In genomic region chr15:65583701-65584100, GRCh38 we compare ENCODE assay signal across 8 cellular contexts. TPM values are rescaled to one million over a fixed set of nuclear protein-coding genes. Genes with fewer than 3 reads are reported as not detected.
DNase-seq lines count a peak whose midpoint lies in the region; ATAC-seq and TF ChIP-seq lines count a peak whose summit lies in the region.

No MANE protein-coding gene starts in this region.

- no peak overlapping the region for H2BK5ac ChIP-seq in mesendoderm (ENCODE audit: low read length)

- H3K36me3 ChIP-seq in mesendoderm (ENCODE audit: control insufficient read depth, insufficient read depth, low read length): peaks cover 1% of the 10 kb centered on the region

- H3K18ac ChIP-seq in mesendoderm (ENCODE audit: low read length): no peak overlapping the region

- H4K5ac ChIP-seq in mesendoderm (ENCODE audit: low read length): no peak overlapping the region

- H3K4ac ChIP-seq in mesendoderm (ENCODE audit: low read depth, low read length): no peak overlapping the region

- no peak overlapping the region for H2BK15ac ChIP-seq in mesendoderm (replicated peaks; ENCODE audit: low read depth)

- no peak overlapping the region for H2AK5ac ChIP-seq in mesendoderm (ENCODE audit: low read length)

- no peak overlapping the region for H3K9ac ChIP-seq in mesendoderm (ENCODE audit: low read length)

- ATAC-seq in HG03139 (IDR thresholded peaks at IDR 0.05; ENCODE audit: unreplicated experiment): no peak
- no peak for ATAC-seq in GM18502 (IDR thresholded peaks at IDR 0.05; ENCODE audit: poor library complexity, unreplicated experiment)

- no peaks in the 10 kb centered on the region for H3K79me2 ChIP-seq in mesendoderm (ENCODE audit: control insufficient read depth, insufficient read depth, low read length)

- peaks cover 24% of the 10 kb centered on the region for H3K36me3 Mint-ChIP-seq in Calu3 (ENCODE audit: insufficient read depth, unreplicated experiment)

- no peak overlapping the region for H3K27ac ChIP-seq in mesendoderm (ENCODE audit: low read depth, low read length)

- CTCF ChIA-PET in Calu3 (lab: Charles Lee): no interaction called here

- H3K79me1 ChIP-seq in mesendoderm (ENCODE audit: low read length): no peaks in the 10 kb centered on the region

- H3K27me3 ChIP-seq in mesendoderm (ENCODE audit: insufficient read depth, low read length, poor library complexity): no peaks in the 10 kb centered on the region

- TF ChIP-seq CTCF in Calu3 (IDR thresholded peaks at IDR 0.05; ENCODE audit: unreplicated experiment): no peak

- no peaks in the 10 kb centered on the region for H3K27me3 Mint-ChIP-seq in Calu3 (ENCODE audit: unreplicated experiment)

- H2BK120ac ChIP-seq in mesendoderm (ENCODE audit: low read depth, low read length): no peak overlapping the region

- BruUV-seq in Calu3 (replicated peaks; lab: Mats Ljungman, UMichigan): no TSS peak

- no peak overlapping the region for H3K56ac ChIP-seq in mesendoderm (ENCODE audit: low read length)

- no peak overlapping the region for H3K4me3 Mint-ChIP-seq in Calu3 (ENCODE audit: low read depth, unreplicated experiment)

- DNase-seq in Daoy (ENCODE audit: low read depth): peak; percentile 40
- peak; percentile 62 to 68 for DNase-seq in Kasumi-1 (lab: John Stamatoyannopoulos, UW)
- DNase-seq in activated effector memory CD4-positive, alpha-beta T cell treated with Interleukin-2 at 50 U/mL for 16 hours: peak; percentile 14
- DNase-seq in mesendoderm: peak; percentile 14
- no peak for DNase-seq in Calu3
- no peak for DNase-seq in SHP77 (lab: John Stamatoyannopoulos, UW)

- no peak overlapping the region for H3K27ac Mint-ChIP-seq in Calu3 (ENCODE audit: unreplicated experiment)

- no peak overlapping the region for H3K4me3 ChIP-seq in mesendoderm (ENCODE audit: low read length)

- H4K8ac ChIP-seq in mesendoderm (ENCODE audit: low read depth, low read length): no peak overlapping the region

- no peaks in the 10 kb centered on the region for H3K4me1 ChIP-seq in mesendoderm (ENCODE audit: control insufficient read depth, low read depth, low read length)

- no peak overlapping the region for H3K4me2 ChIP-seq in mesendoderm (ENCODE audit: low read length)

- H3K23ac ChIP-seq in mesendoderm (ENCODE audit: low read length): no peak overlapping the region

- no CpG with 5 or more reads among the region's 1 CpG for whole genome bisulfite sequencing in mesendoderm (ENCODE audit: extremely low coverage, insufficient coverage, low lambda C conversion rate)

- H3K9me3 Mint-ChIP-seq in Calu3 (ENCODE audit: low read depth, unreplicated experiment): no peaks in the 10 kb centered on the region

- no peaks in the 10 kb centered on the region for H3K4me1 Mint-ChIP-seq in Calu3 (ENCODE audit: low read depth, unreplicated experiment)

- intact Hi-C loops in Calu3 (cut with micrococcal nuclease; ENCODE audit: unreplicated experiment): no loop called here

RNA-seq across cellular contexts. Expression of gene INTS14, which starts 27.2 kb away (rescaled TPM):
- 20.2 and 30.9 TPM in 2 replicates for total RNA-seq in Daoy (2014; rRNA removed; shearing (Covaris generic))
- polyA plus RNA-seq in mesendoderm (2013, experiment 1 of 2): 26.9 TPM
- 26.7 TPM for polyA plus RNA-seq in mesendoderm (2013, experiment 2 of 2)
- 50.1 and 55.6 TPM in 2 replicates for total RNA-seq in Calu3 (2022)

RNA-seq across cellular contexts. Expression of gene SLC24A1, which starts 38.0 kb away (rescaled TPM):
- total RNA-seq in Daoy (2014; rRNA removed; shearing (Covaris generic)): 1.8 and 2.9 TPM in 2 replicates
- 4.3 TPM for polyA plus RNA-seq in mesendoderm (2013, experiment 1 of 2)
- 4.0 TPM for polyA plus RNA-seq in mesendoderm (2013, experiment 2 of 2)
- total RNA-seq in Calu3 (2022): 9.0 and 13.2 TPM in 2 replicates

RNA-seq across cellular contexts. Expression of gene HACD3, which starts 53.4 kb away (rescaled TPM):
- 105 and 109 TPM in 2 replicates for total RNA-seq in Daoy (2014; rRNA removed; shearing (Covaris generic))
- 99.0 TPM for polyA plus RNA-seq in mesendoderm (2013, experiment 1 of 2)
- 96.5 TPM for polyA plus RNA-seq in mesendoderm (2013, experiment 2 of 2)
- total RNA-seq in Calu3 (2022): 125 and 135 TPM in 2 replicates

Comparison
In these comparisons a context has a peak if more than half of its experiments do, and no peak if none do; other contexts are left out.
1. DNase-seq: peak in Daoy (single experiment), Kasumi-1 (2 of 2), activated effector memory CD4-positive, alpha-beta T cell treated with Interleukin-2 at 50 U/mL for 16 hours (single experiment) and mesendoderm (single experiment); none in Calu3 (single experiment) and SHP77 (0 of 2).